In genomic region chr1:50959913-50960844, GRCh38 we compare ENCODE assay signal across 1 cellular context.
A peak's percentile ranks its signal among the peaks of the same experiment; 100 is the strongest.
TF ChIP-seq lines count a peak whose summit lies in the region.

Gene FAF1 (minus strand): TSS chr1:50960267. CDS start chr1:50959811, 456 bp downstream.

TF ChIP-seq in HepG2, 621 proteins besides CTCF, POLR2A, EP300 and RAD21 (continued from another document and continues in another):
- TF ChIP-seq GLMP (CRISPR knock-in tag; IDR thresholded peaks at IDR 0.05; ENCODE audit: borderline replicate concordance), result no peak
- TF ChIP-seq ZNF335 (CRISPR knock-in tag; IDR thresholded peaks at IDR 0.05), result peak; percentile 95
- TF ChIP-seq ZFP41 (CRISPR knock-in tag; IDR thresholded peaks at IDR 0.05; ENCODE audit: borderline replicate concordance), result peak; percentile 43; the same call in 1 of the 2 replicates
- TF ChIP-seq PLSCR1 (CRISPR knock-in tag; IDR thresholded peaks at IDR 0.05; ENCODE audit: borderline replicate concordance), result no peak
- TF ChIP-seq E2F2 (CRISPR knock-in tag; IDR thresholded peaks at IDR 0.05; ENCODE audit: borderline replicate concordance), result no peak; the same call in 1 of the 2 replicates
- no peak for TF ChIP-seq KLF13 (CRISPR knock-in tag; IDR thresholded peaks at IDR 0.05)
- TF ChIP-seq NCOR1 (IDR thresholded peaks at IDR 0.05; ENCODE audit: borderline replicate concordance, low read length), result peak; percentile 2; the same call in 1 of the 2 replicates
- TF ChIP-seq RNF219 (CRISPR knock-in tag; IDR thresholded peaks at IDR 0.05), result no peak
- peak; percentile 89; the same call in 1 of the 2 replicates for TF ChIP-seq ZNF225 (CRISPR knock-in tag; IDR thresholded peaks at IDR 0.05)
- no peak for TF ChIP-seq NR2F1 (CRISPR knock-in tag; IDR thresholded peaks at IDR 0.05)
- TF ChIP-seq ZC3H13 (CRISPR knock-in tag; IDR thresholded peaks at IDR 0.05), result peak; percentile 75; the same call in 1 of the 2 replicates
- no peak for TF ChIP-seq TRIM22 (IDR thresholded peaks at IDR 0.05)
- no peak for TF ChIP-seq IKZF1 (IDR thresholded peaks at IDR 0.05)
- peak; percentile 62 for TF ChIP-seq ESRRA (CRISPR knock-in tag; IDR thresholded peaks at IDR 0.05; ENCODE audit: low read depth)
- TF ChIP-seq SMAD1 (CRISPR knock-in tag; IDR thresholded peaks at IDR 0.05; ENCODE audit: borderline replicate concordance, low read depth), result peak; percentile 88; the same call in 1 of the 2 replicates
- TF ChIP-seq ZBTB4 (CRISPR knock-in tag; IDR thresholded peaks at IDR 0.05; ENCODE audit: borderline replicate concordance), result peak; percentile 65; the same call in 1 of the 2 replicates
- TF ChIP-seq PHB2 (IDR thresholded peaks at IDR 0.05; ENCODE audit: partially characterized antibody), result no peak
- peak; percentile 99 for TF ChIP-seq SIN3A (IDR thresholded peaks at IDR 0.05; ENCODE audit: borderline replicate concordance, low read depth, low read length)
- TF ChIP-seq HMGXB4 (CRISPR knock-in tag; IDR thresholded peaks at IDR 0.05; ENCODE audit: borderline replicate concordance in 1 of 2, low read depth in 1 of 2), result peak; percentile 81 to 83; a peak in 3 of 4 replicates
- no peak for TF ChIP-seq ATF7 (IDR thresholded peaks at IDR 0.05)
- TF ChIP-seq ATF7 (CRISPR knock-in tag; IDR thresholded peaks at IDR 0.05), result no peak
- TF ChIP-seq ZNF234 (CRISPR knock-in tag; conservative IDR thresholded peaks at IDR 0.05), result no peak
- TF ChIP-seq HDAC6 (IDR thresholded peaks at IDR 0.05; ENCODE audit: low read depth, low read length), result no peak
- no peak for TF ChIP-seq RORA (CRISPR knock-in tag; IDR thresholded peaks at IDR 0.05)
- peak; percentile 73; the same call in 1 of the 2 replicates for TF ChIP-seq ZHX2 (IDR thresholded peaks at IDR 0.05; ENCODE audit: low read depth)
- no peak for TF ChIP-seq ZHX2 (CRISPR knock-in tag; IDR thresholded peaks at IDR 0.05; ENCODE audit: borderline replicate concordance)
- no peak for TF ChIP-seq ZFP36L2 (CRISPR knock-in tag; IDR thresholded peaks at IDR 0.05)
- no peak for TF ChIP-seq ZNF230 (CRISPR knock-in tag; IDR thresholded peaks at IDR 0.05)
- peak; percentile 62; the same call in 1 of the 2 replicates for TF ChIP-seq ZKSCAN8 (CRISPR knock-in tag; IDR thresholded peaks at IDR 0.05; ENCODE audit: borderline replicate concordance)
- TF ChIP-seq ZBTB8A (CRISPR knock-in tag; IDR thresholded peaks at IDR 0.05; ENCODE audit: borderline replicate concordance, low read depth), result no peak
- TF ChIP-seq ZBTB14 (CRISPR knock-in tag; IDR thresholded peaks at IDR 0.05), result peak; percentile 67
- no peak for TF ChIP-seq ZNF317 (CRISPR knock-in tag; IDR thresholded peaks at IDR 0.05)
- 0 out of 2 replicates have a peak, but pooled peaks have one; percentile 58 for TF ChIP-seq ZNF790 (CRISPR knock-in tag; IDR thresholded peaks at IDR 0.05; ENCODE audit: borderline replicate concordance)
